ENCODE assay signal across 25 cellular contexts in the genomic region with DNA sequence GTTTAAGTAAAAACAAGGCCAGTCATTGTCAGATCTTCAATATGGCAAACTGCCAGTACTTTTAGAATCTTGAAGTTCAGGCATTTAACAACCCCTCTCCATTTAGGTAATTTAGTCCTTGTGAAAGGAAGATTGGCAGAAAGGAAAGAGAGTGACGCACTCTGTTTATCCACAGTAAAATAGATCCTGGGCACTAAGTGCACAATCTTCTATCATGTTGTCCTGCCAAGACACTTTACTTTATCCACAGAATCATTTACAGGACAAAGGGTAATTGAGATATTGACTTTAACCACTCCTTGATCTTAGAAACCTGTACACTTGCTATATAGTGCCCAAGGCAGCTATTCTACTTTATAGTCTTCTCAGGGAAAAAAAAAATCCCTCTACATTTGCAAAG.
"Had no signal": no experiment of that assay in that cellular context is flagged by ENCODE, and none has a peak within 500 bp of the region (broad histone marks: within the 10 kb centered on the region; RNA-seq: fewer than 3 reads in every experiment).

No MANE protein-coding gene starts in this region.

- DNase-seq: activated B cell treated with CpG ODN at 0.5 μM for 24 hours; activated CD8-positive, alpha-beta memory T cell treated with anti-CD3 and anti-CD28 coated beads, Interleukin-2, amount 10 ng/mL, durations not matched to agents 7 days and 5 days; activated CD8-positive, alpha-beta T cell treated with anti-CD3 and anti-CD28 coated beads, Interleukin-2, amount 10 ng/mL, durations not matched to agents 7 days and 5 days; activated naive CD4-positive, alpha-beta T cell; activated T-cell treated with anti-CD3 and anti-CD28 coated beads, Interleukin-2, amount 50 U/mL, for 48 hours; endodermal cell; foreskin fibroblast; head of caudate nucleus; kidney glomerular epithelial cell; left ventricle myocardium inferior; naive thymus-derived CD4-positive, alpha-beta T cell; nucleus accumbens; pancreas; retina; sigmoid colon; stimulated activated CD4-positive, alpha-beta T cell treated with anti-CD3 and anti-CD28 coated beads, Interleukin-1b, Interleukin-23, amount 100 ng/mL, for 48 hours; stimulated activated naive B cell treated with anti-CD40 and anti-IgM and Interleukin-4, amounts not matched to agents 10 μg/mL and 1 μg/mL and 100 μg/mL, for 72 hours; stomach; T-helper 2 cell; thyroid gland; upper lobe of right lung had no signal

- H3K9me3 ChIP-seq: left ventricle myocardium inferior, pancreas, prostate gland, sigmoid colon, stomach, thyroid gland, upper lobe of right lung had no signal

- H3K36me3 ChIP-seq: left ventricle myocardium inferior, pancreas, prostate gland, sigmoid colon, stomach, thyroid gland, upper lobe of right lung had no signal

- H3K4me3 ChIP-seq: left ventricle myocardium inferior, pancreas, prostate gland, sigmoid colon, smooth muscle cell, stomach, thyroid gland, upper lobe of right lung had no signal

- ATAC-seq: activated CD8-positive, alpha-beta memory T cell treated with anti-CD3 and anti-CD28 coated beads, Interleukin-2, amount 10 ng/mL, durations not matched to agents 7 days and 5 days; activated CD8-positive, alpha-beta T cell treated with anti-CD3 and anti-CD28 coated beads, Interleukin-2, amount 10 ng/mL, durations not matched to agents 7 days and 5 days; activated naive CD4-positive, alpha-beta T cell treated with anti-CD3 and anti-CD28 coated beads, Interleukin-2, amount 50 U/mL, for 72 hours; esophagus mucosa; naive thymus-derived CD4-positive, alpha-beta T cell; pancreas; stimulated activated naive B cell treated with anti-CD40 and anti-IgM and Interleukin-4, amounts not matched to agents 10 μg/mL and 1 μg/mL and 100 μg/mL, for 72 hours; upper lobe of right lung had no signal

- H3K4me1 ChIP-seq: left ventricle myocardium inferior, pancreas, prostate gland, sigmoid colon, stomach, upper lobe of right lung had no signal
